2 cellular contexts compared by ENCODE assay signal in the genomic region with DNA sequence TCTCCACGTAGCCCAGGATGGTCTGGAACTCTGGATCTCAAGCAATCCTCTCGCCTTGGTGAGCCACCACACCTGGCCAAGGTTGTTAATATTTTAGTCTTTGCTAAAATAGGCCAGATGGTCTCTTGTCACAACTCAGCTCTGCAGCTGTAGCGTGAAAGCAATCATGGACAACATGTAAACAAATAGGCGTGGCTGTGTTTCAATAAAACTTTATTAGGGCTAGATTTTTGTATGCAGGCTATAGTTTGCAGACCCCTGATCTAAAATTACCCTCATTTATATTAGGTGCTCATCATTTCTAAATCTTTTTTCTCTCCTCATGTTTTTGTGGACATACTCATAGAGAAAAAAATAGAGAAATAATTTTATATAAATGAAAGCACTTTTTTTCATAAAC.
A peak's percentile ranks its signal among the peaks of the same experiment; 100 is the strongest.
TF ChIP-seq lines count a peak whose summit lies in the region.

No MANE protein-coding gene starts in this region.

TF ChIP-seq in HepG2, 621 proteins besides CTCF, POLR2A, EP300 and RAD21:
- TF ChIP-seq HOXA9 (CRISPR knock-in tag; IDR thresholded peaks at IDR 0.05; ENCODE audit: borderline replicate concordance) (no peak), ETV5 (CRISPR knock-in tag; IDR thresholded peaks at IDR 0.05; ENCODE audit: borderline replicate concordance) (no peak), MIER3 (CRISPR knock-in tag; IDR thresholded peaks at IDR 0.05; ENCODE audit: borderline replicate concordance) (no peak), GATAD1 (CRISPR knock-in tag; IDR thresholded peaks at IDR 0.05) (no peak), JUN (CRISPR knock-in tag; IDR thresholded peaks at IDR 0.05) (no peak)
- TF ChIP-seq, protein P1, sequence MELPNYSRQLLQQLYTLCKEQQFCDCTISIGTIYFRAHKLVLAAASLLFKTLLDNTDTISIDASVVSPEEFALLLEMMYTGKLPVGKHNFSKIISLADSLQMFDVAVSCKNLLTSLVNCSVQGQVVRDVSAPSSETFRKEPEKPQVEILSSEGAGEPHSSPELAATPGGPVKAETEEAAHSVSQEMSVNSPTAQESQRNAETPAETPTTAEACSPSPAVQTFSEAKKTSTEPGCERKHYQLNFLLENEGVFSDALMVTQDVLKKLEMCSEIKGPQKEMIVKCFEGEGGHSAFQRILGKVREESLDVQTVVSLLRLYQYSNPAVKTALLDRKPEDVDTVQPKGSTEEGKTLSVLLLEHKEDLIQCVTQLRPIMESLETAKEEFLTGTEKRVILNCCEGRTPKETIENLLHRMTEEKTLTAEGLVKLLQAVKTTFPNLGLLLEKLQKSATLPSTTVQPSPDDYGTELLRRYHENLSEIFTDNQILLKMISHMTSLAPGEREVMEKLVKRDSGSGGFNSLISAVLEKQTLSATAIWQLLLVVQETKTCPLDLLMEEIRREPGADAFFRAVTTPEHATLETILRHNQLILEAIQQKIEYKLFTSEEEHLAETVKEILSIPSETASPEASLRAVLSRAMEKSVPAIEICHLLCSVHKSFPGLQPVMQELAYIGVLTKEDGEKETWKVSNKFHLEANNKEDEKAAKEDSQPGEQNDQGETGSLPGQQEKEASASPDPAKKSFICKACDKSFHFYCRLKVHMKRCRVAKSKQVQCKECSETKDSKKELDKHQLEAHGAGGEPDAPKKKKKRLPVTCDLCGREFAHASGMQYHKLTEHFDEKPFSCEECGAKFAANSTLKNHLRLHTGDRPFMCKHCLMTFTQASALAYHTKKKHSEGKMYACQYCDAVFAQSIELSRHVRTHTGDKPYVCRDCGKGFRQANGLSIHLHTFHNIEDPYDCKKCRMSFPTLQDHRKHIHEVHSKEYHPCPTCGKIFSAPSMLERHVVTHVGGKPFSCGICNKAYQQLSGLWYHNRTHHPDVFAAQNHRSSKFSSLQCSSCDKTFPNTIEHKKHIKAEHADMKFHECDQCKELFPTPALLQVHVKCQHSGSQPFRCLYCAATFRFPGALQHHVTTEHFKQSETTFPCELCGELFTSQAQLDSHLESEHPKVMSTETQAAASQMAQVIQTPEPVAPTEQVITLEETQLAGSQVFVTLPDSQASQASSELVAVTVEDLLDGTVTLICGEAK (IDR thresholded peaks at IDR 0.05), result no peak
- TF ChIP-seq, protein P1 (CRISPR knock-in tag; IDR thresholded peaks at IDR 0.05), result 0 out of 2 replicates have a peak, but pooled peaks have one; percentile 15
- TF ChIP-seq, protein P2, sequence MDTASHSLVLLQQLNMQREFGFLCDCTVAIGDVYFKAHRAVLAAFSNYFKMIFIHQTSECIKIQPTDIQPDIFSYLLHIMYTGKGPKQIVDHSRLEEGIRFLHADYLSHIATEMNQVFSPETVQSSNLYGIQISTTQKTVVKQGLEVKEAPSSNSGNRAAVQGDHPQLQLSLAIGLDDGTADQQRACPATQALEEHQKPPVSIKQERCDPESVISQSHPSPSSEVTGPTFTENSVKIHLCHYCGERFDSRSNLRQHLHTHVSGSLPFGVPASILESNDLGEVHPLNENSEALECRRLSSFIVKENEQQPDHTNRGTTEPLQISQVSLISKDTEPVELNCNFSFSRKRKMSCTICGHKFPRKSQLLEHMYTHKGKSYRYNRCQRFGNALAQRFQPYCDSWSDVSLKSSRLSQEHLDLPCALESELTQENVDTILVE (CRISPR knock-in tag; IDR thresholded peaks at IDR 0.05), result no peak

TF ChIP-seq in GM12878, 131 proteins besides CTCF, POLR2A, EP300 and RAD21:
- TF ChIP-seq, protein P3, sequence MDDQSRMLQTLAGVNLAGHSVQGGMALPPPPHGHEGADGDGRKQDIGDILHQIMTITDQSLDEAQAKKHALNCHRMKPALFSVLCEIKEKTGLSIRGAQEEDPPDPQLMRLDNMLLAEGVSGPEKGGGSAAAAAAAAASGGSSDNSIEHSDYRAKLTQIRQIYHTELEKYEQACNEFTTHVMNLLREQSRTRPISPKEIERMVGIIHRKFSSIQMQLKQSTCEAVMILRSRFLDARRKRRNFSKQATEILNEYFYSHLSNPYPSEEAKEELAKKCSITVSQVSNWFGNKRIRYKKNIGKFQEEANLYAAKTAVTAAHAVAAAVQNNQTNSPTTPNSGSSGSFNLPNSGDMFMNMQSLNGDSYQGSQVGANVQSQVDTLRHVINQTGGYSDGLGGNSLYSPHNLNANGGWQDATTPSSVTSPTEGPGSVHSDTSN (IDR thresholded peaks at IDR 0.05; ENCODE audit: insufficient replicate concordance, low read depth, low read length), result no peak
- TF ChIP-seq, protein P1 (IDR thresholded peaks at IDR 0.05; ENCODE audit: borderline replicate concordance), result peak; percentile 65
- TF ChIP-seq, protein P4, sequence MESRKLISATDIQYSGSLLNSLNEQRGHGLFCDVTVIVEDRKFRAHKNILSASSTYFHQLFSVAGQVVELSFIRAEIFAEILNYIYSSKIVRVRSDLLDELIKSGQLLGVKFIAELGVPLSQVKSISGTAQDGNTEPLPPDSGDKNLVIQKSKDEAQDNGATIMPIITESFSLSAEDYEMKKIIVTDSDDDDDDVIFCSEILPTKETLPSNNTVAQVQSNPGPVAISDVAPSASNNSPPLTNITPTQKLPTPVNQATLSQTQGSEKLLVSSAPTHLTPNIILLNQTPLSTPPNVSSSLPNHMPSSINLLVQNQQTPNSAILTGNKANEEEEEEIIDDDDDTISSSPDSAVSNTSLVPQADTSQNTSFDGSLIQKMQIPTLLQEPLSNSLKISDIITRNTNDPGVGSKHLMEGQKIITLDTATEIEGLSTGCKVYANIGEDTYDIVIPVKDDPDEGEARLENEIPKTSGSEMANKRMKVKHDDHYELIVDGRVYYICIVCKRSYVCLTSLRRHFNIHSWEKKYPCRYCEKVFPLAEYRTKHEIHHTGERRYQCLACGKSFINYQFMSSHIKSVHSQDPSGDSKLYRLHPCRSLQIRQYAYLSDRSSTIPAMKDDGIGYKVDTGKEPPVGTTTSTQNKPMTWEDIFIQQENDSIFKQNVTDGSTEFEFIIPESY (IDR thresholded peaks at IDR 0.05), result no peak
